In the genomic region with DNA sequence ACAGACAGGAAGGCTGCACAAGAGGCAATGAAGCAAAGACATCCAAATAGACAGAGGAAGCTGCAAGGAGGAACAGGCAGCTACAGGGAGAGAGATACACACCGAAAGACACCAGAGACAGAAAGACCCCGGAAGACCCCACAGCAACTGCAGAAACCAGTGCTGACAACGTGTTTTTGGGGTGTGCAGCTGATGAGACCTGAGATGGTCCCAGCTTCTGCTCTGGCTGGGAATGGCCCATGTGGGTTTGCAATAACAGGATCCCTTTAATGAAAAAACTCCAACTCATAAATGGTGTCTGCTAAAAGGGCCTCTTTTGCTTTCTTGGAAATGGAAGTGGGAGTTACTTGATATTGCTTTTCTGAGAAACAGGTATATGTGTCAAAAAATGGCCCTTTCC, we compare ENCODE assay signal across 1 cellular context.
TF ChIP-seq lines count a peak whose summit lies in the region.

No MANE protein-coding gene starts in this region.

TF ChIP-seq in IMR-90, 13 proteins besides CTCF, POLR2A, EP300 and RAD21:
- TF ChIP-seq MAFK (IDR thresholded peaks at IDR 0.05; ENCODE audit: low read depth, low read length) (no peak), NFE2L2 (IDR thresholded peaks at IDR 0.05; ENCODE audit: low read depth, low read length) (no peak), CHD1 (IDR thresholded peaks at IDR 0.05; ENCODE audit: low read depth, low read length) (no peak), BHLHE40 (IDR thresholded peaks at IDR 0.05; ENCODE audit: low read depth, low read length) (no peak), SMC3 (IDR thresholded peaks at IDR 0.05; ENCODE audit: low read depth, low read length) (no peak), CEBPB (IDR thresholded peaks at IDR 0.05; ENCODE audit: low read depth, low read length) (no peak), FOS (IDR thresholded peaks at IDR 0.05; ENCODE audit: low read depth, low read length) (no peak), MAZ (IDR thresholded peaks at IDR 0.05; ENCODE audit: borderline replicate concordance, low read depth, low read length) (no peak), RCOR1 (IDR thresholded peaks at IDR 0.05; ENCODE audit: insufficient replicate concordance, low read length) (no peak), RFX5 (IDR thresholded peaks at IDR 0.05; ENCODE audit: low read depth, low read length) (no peak)
- TF ChIP-seq, protein P1, sequence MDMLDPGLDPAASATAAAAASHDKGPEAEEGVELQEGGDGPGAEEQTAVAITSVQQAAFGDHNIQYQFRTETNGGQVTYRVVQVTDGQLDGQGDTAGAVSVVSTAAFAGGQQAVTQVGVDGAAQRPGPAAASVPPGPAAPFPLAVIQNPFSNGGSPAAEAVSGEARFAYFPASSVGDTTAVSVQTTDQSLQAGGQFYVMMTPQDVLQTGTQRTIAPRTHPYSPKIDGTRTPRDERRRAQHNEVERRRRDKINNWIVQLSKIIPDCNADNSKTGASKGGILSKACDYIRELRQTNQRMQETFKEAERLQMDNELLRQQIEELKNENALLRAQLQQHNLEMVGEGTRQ (IDR thresholded peaks at IDR 0.05; ENCODE audit: low read depth, low read length): no peak
